Comparison of ENCODE assay signal across 9 cellular contexts in the genomic region with DNA sequence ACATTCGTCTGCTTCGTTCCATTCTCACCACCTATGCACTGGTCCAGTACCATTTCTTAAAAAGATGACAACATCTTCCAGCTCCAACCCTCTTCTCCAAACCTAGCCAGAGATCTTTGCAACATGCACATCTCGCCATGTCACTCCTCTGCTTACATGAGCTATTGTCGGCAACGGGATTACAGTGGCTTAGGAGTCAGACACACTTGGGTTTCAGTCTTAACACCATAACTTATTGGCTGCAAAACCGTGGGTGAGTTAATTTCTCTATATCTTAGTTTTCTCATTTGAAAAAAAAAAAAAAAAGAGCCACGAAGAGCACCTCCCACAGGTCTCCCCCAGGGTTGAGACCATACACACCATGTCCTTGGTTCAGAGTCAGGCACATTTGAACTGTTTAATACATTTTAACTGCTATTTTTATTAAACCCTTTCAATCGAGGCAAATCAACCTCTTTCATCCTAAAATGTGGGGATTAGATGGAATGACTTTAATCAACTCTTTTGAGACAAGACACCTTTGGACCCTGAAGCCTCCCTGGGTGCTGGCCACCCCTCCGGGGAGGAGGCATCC. TPM values are rescaled to one million over a fixed set of nuclear protein-coding genes. Genes with fewer than 3 reads are reported as not detected.
DNase-seq lines count a peak whose midpoint lies in the region; ATAC-seq, FAIRE-seq and TF ChIP-seq lines count a peak whose summit lies in the region.
"Had no signal": no experiment of that assay in that cellular context is flagged by ENCODE, and none has a peak within 500 bp of the region (broad histone marks: within the 10 kb centered on the region; RNA-seq: fewer than 3 reads in every experiment).

No MANE protein-coding gene starts in this region.

- no peak overlapping the region for H3K27ac ChIP-seq in endothelial cell of umbilical vein (ENCODE audit: insufficient read depth, low read depth, low read length)

- dilution Hi-C loops in endothelial cell of umbilical vein (cut with MboI; ENCODE audit: extremely low pct_ligation_motif_present, low sequenced_read_pairs): no loop called here

- CTCF ChIA-PET in Caco-2 (lab: Charles Lee) (no interaction called here), endothelial cell of umbilical vein (lab: Charles Lee) (interaction anchor here (0.7 to 1.6 kb wide), 3 partner anchors 22 to 41 kb away, joined by 3 to 6 read pairs (median 3); no protein-coding TSS in a partner anchor)

- H3K36me3 ChIP-seq in Caco-2 (ENCODE audit: control insufficient read depth, insufficient read depth, low read length): no peaks in the 10 kb centered on the region
- H3K36me3 ChIP-seq in NT2/D1 (ENCODE audit: insufficient read depth, insufficient read length, low read length): no peaks in the 10 kb centered on the region
- H3K36me3 ChIP-seq in endothelial cell of umbilical vein (ENCODE audit: control insufficient read depth in 2 of 2, extremely low read depth in 1 of 2, insufficient read depth in 2 of 2, low read length in 2 of 2): no peaks in the 10 kb centered on the region

- no peaks in the 10 kb centered on the region for H3K27me3 ChIP-seq in Caco-2 (replicated peaks; ENCODE audit: control insufficient read depth, insufficient read depth, low read length)
- peaks cover 32% of the 10 kb centered on the region for H3K27me3 ChIP-seq in NT2/D1 (ENCODE audit: insufficient read depth, insufficient read length)
- peaks cover 17 to 24% of the 10 kb centered on the region in 2 experiments for H3K27me3 ChIP-seq in endothelial cell of umbilical vein (ENCODE audit: control insufficient read depth in 2 of 2, insufficient read depth in 2 of 2, low read length in 2 of 2)

- no peaks in the 10 kb centered on the region for H4K20me1 ChIP-seq in endothelial cell of umbilical vein (replicated peaks; ENCODE audit: control insufficient read depth, extremely low read depth, insufficient read depth, low read length)

- no peak for FAIRE-seq in endothelial cell of umbilical vein (lab: Jason Lieb, UNC)

- TF ChIP-seq POLR2A in endothelial cell of umbilical vein (IDR thresholded peaks at IDR 0.05; ENCODE audit: low read depth, low read length): no peak

- peak overlapping the region; percentile 68 for H3K4me2 ChIP-seq in endothelial cell of umbilical vein (ENCODE audit: insufficient read depth, low read length)

- intact Hi-C loops in Caco-2 (cut with micrococcal nuclease; ENCODE audit: unreplicated experiment) (loop anchor here (1.0 kb wide), 1 partner anchor 33 kb away; no protein-coding TSS in a partner anchor), endothelial cell of umbilical vein (cut with micrococcal nuclease) (loop anchor here (1.0 kb wide), 1 partner anchor 36 kb away; no protein-coding TSS in a partner anchor)

- H3K36me3 Mint-ChIP-seq in Caco-2 (ENCODE audit: insufficient read depth, unreplicated experiment) (no peaks in the 10 kb centered on the region), osteocyte (ENCODE audit: unreplicated experiment) (no peaks in the 10 kb centered on the region)

- DNase-seq in Caco-2 (no peak), NT2/D1 (ENCODE audit: low read depth, low spot score) (no peak), endothelial cell of umbilical vein (ENCODE audit: low read depth, low spot score) (no peak), osteocyte (ENCODE audit: extremely low spot score, unreplicated experiment) (no peak), LoVo (ENCODE audit: low spot score) (no peak), medulla oblongata (ENCODE audit: extremely low spot score) (no peak), OCI-M1 (lab: John Stamatoyannopoulos, UW) (no peak)

- H3K9me1 ChIP-seq in endothelial cell of umbilical vein (replicated peaks; ENCODE audit: control insufficient read depth, extremely low read depth, insufficient read depth, low read length): no peaks in the 10 kb centered on the region

- POLR2A ChIA-PET in Caco-2 (lab: Charles Lee) (no interaction called here), endothelial cell of umbilical vein (lab: Charles Lee) (no interaction called here)

- H2AFZ ChIP-seq in endothelial cell of umbilical vein (ENCODE audit: low read depth, low read length): peak overlapping the region; percentile 64

- ATAC-seq in HG03521 (IDR thresholded peaks at IDR 0.05; ENCODE audit: unreplicated experiment): no peak

- H3K79me2 ChIP-seq in endothelial cell of umbilical vein (ENCODE audit: control insufficient read depth, insufficient read depth, low read length): no peaks in the 10 kb centered on the region

- BruUV-seq in Caco-2 (replicated peaks; lab: Mats Ljungman, UMichigan) (no TSS peak), endothelial cell of umbilical vein (replicated peaks; lab: Mats Ljungman, UMichigan) (no TSS peak)

- no peaks in the 10 kb centered on the region for H3K4me1 ChIP-seq in Caco-2
- H3K4me1 ChIP-seq in NT2/D1 (ENCODE audit: insufficient read depth, insufficient read length): no peaks in the 10 kb centered on the region
- H3K4me1 ChIP-seq in endothelial cell of umbilical vein (ENCODE audit: control insufficient read depth, extremely low read depth, insufficient read depth, low read length): peaks cover 3% of the 10 kb centered on the region

- peak overlapping the region; percentile 76 for H3K4me3 ChIP-seq in Caco-2 (ENCODE audit: low read depth, low read length)
- peak overlapping the region; percentile 39 for H3K4me3 ChIP-seq in NT2/D1 (ENCODE audit: insufficient read length, low read depth)
- H3K4me3 ChIP-seq in endothelial cell of umbilical vein (replicated peaks in 1 of 3; ENCODE audit: insufficient read depth in 1 of 3, low read depth in 1 of 3, low read length in 3 of 3): peak overlapping the region in 2 of 3 experiments; percentile 30 to 38

- H3K9me3 ChIP-seq in Caco-2 (no peaks in the 10 kb centered on the region), NT2/D1 (ENCODE audit: insufficient read depth, low read length) (no peaks in the 10 kb centered on the region), endothelial cell of umbilical vein (replicated peaks; ENCODE audit: control insufficient read depth, insufficient read depth, low read length) (no peaks in the 10 kb centered on the region)

- peak overlapping the region; percentile 64 for H3K9ac ChIP-seq in NT2/D1 (ENCODE audit: insufficient read length, low read depth)
- no peak overlapping the region for H3K9ac ChIP-seq in endothelial cell of umbilical vein (replicated peaks; ENCODE audit: extremely low read depth, insufficient read depth, low read length)

- H3K9me3 Mint-ChIP-seq in Caco-2 (ENCODE audit: unreplicated experiment) (no peaks in the 10 kb centered on the region), osteocyte (ENCODE audit: unreplicated experiment) (no peaks in the 10 kb centered on the region)

- TF ChIP-seq CTCF in Caco-2 (IDR thresholded peaks at IDR 0.05; ENCODE audit: insufficient read depth in 1 of 2, low read depth in 1 of 2, low read length in 1 of 2, severe bottlenecking in 1 of 2, unreplicated experiment in 1 of 2) (no peak), endothelial cell of umbilical vein (IDR thresholded peaks at IDR 0.05; ENCODE audit: extremely low read depth in 1 of 2, insufficient read depth in 1 of 2, low read depth in 1 of 2, low read length in 2 of 2) (no peak), osteocyte (IDR thresholded peaks at IDR 0.05) (no peak)

- peaks cover 21% of the 10 kb centered on the region for H3K4me1 Mint-ChIP-seq in Caco-2 (ENCODE audit: low read depth, unreplicated experiment)
- H3K4me1 Mint-ChIP-seq in osteocyte (ENCODE audit: unreplicated experiment): peaks cover 15% of the 10 kb centered on the region

- no peak overlapping the region for H3K27ac Mint-ChIP-seq in Caco-2 (ENCODE audit: unreplicated experiment)
- H3K27ac Mint-ChIP-seq in osteocyte (ENCODE audit: unreplicated experiment): no peak overlapping the region

- H3K4me3 Mint-ChIP-seq in Caco-2 (ENCODE audit: unreplicated experiment): peak overlapping the region; percentile 68
- H3K4me3 Mint-ChIP-seq in osteocyte (ENCODE audit: unreplicated experiment): peak overlapping the region; percentile 64

- H3K27me3 Mint-ChIP-seq in Caco-2 (ENCODE audit: insufficient read depth, unreplicated experiment) (no peaks in the 10 kb centered on the region), osteocyte (ENCODE audit: unreplicated experiment) (peaks cover 78% of the 10 kb centered on the region)

TF ChIP-seq in endothelial cell of umbilical vein, 7 proteins besides CTCF, POLR2A, EP300 and RAD21:
- no peak for TF ChIP-seq POLR2AphosphoS5 (IDR thresholded peaks at IDR 0.05; ENCODE audit: insufficient read depth, low read depth, low read length)

RNA-seq across cellular contexts. Expression of a gene that starts 0.9 kb away (rescaled TPM):
- total RNA-seq in Caco-2 (2022) (7.3 and 8.2 TPM in 2 replicates), endothelial cell of umbilical vein (1.2 and 2.6 TPM in 2 replicates), osteocyte (not detected in 2 replicates)
- 0.03 and 0.18 TPM in 2 replicates for polyA plus RNA-seq in endothelial cell of umbilical vein
- 0.10 and 0.13 TPM in 2 replicates for polyA plus RNA-seq in endothelial cell of umbilical vein (2011; cell fraction: cytosol; rRNA removed)
- polyA plus RNA-seq in endothelial cell of umbilical vein (2011; cell fraction: nucleus; rRNA removed): 0.57 and 0.63 TPM in 2 replicates
- polyA plus RNA-seq in endothelial cell of umbilical vein (2012): 1.2 and 1.8 TPM in 2 replicates
- polyA minus RNA-seq in endothelial cell of umbilical vein: not detected in 2 replicates
- polyA minus RNA-seq in endothelial cell of umbilical vein (2011; cell fraction: cytosol; rRNA and poly(A)+ RNA removed): 7.8 TPM
- polyA minus RNA-seq in endothelial cell of umbilical vein (2011; cell fraction: nucleus; rRNA and poly(A)+ RNA removed): 0.14 TPM in 1 of 2 replicates, not detected in the other

RNA-seq across cellular contexts. Expression of a gene that starts 27.4 kb away (rescaled TPM):
- 34.6 and 37.9 TPM in 2 replicates for total RNA-seq in Caco-2 (2022)
- total RNA-seq in endothelial cell of umbilical vein: 7.1 and 12.3 TPM in 2 replicates
- polyA plus RNA-seq in endothelial cell of umbilical vein: 2.5 and 2.6 TPM in 2 replicates
- polyA plus RNA-seq in endothelial cell of umbilical vein (2011; cell fraction: cytosol; rRNA removed): 1.9 and 2.5 TPM in 2 replicates
- 8.4 and 9.3 TPM in 2 replicates for polyA plus RNA-seq in endothelial cell of umbilical vein (2011; cell fraction: nucleus; rRNA removed)
- 8.0 and 8.9 TPM in 2 replicates for polyA plus RNA-seq in endothelial cell of umbilical vein (2012)
- polyA minus RNA-seq in endothelial cell of umbilical vein: 5.5 and 6.1 TPM in 2 replicates
- polyA minus RNA-seq in endothelial cell of umbilical vein (2011; cell fraction: cytosol; rRNA and poly(A)+ RNA removed): 9.4 TPM
- 7.0 and 10.4 TPM in 2 replicates for polyA minus RNA-seq in endothelial cell of umbilical vein (2011; cell fraction: nucleus; rRNA and poly(A)+ RNA removed)
- total RNA-seq in osteocyte: not detected in 2 replicates
- total RNA-seq: T-helper 1 cell treated with Interleukin-12 subunit alpha and Interleukin-12 subunit beta and Interleukin-4 antibody, amounts not matched to agents 30 ng/mL and 1 ng/mL, for 36 hours had no signal
